ENCODE assay signal across 25 cellular contexts in genomic region chr4:6448476-6449170, GRCh38. TPM values are rescaled to one million over a fixed set of nuclear protein-coding genes. Genes with fewer than 3 reads are reported as not detected.
"Had no signal": no experiment of that assay in that cellular context is flagged by ENCODE, and none has a peak within 500 bp of the region (broad histone marks: within the 10 kb centered on the region; RNA-seq: fewer than 3 reads in every experiment).

No MANE protein-coding gene starts in this region.

- H3K27me3 ChIP-seq: testis had no signal

- H3K27ac Mint-ChIP-seq: activated naive CD4-positive, alpha-beta T cell treated with anti-CD3 and anti-CD28 coated beads, Interleukin-2, amount 50 U/mL, for 72 hours; activated T-cell treated with anti-CD3 and anti-CD28 coated beads, Interleukin-2, amount 50 U/mL, for 24 hours; activated T-helper 17 cell treated with anti-CD3 and anti-CD28 coated beads, Interleukin-2, amount 50 U/mL, for 72 hours; naive B cell; stimulated activated memory B cell treated with anti-CD40 and anti-IgM and Interleukin-4, amounts not matched to agents 10 μg/mL and 1 μg/mL and 100 μg/mL, for 72 hours had no signal

- H3K9me3 Mint-ChIP-seq: activated naive CD4-positive, alpha-beta T cell treated with anti-CD3 and anti-CD28 coated beads, Interleukin-2, amount 50 U/mL, for 72 hours; activated T-cell treated with anti-CD3 and anti-CD28 coated beads, Interleukin-2, amount 50 U/mL, for 24 hours; activated T-helper 17 cell treated with anti-CD3 and anti-CD28 coated beads, Interleukin-2, amount 50 U/mL, for 72 hours; neural crest cell; stimulated activated memory B cell treated with anti-CD40 and anti-IgM and Interleukin-4, amounts not matched to agents 10 μg/mL and 1 μg/mL and 100 μg/mL, for 72 hours had no signal

- H3K36me3 Mint-ChIP-seq: activated naive CD4-positive, alpha-beta T cell treated with anti-CD3 and anti-CD28 coated beads, Interleukin-2, amount 50 U/mL, for 72 hours; naive B cell; stimulated activated memory B cell treated with anti-CD40 and anti-IgM and Interleukin-4, amounts not matched to agents 10 μg/mL and 1 μg/mL and 100 μg/mL, for 72 hours had no signal

- H3K36me3 ChIP-seq: breast epithelium, left lung, stomach had no signal

- H3K4me3 Mint-ChIP-seq: activated T-cell treated with anti-CD3 and anti-CD28 coated beads, Interleukin-2, amount 50 U/mL, for 24 hours; activated T-helper 17 cell treated with anti-CD3 and anti-CD28 coated beads, Interleukin-2, amount 50 U/mL, for 72 hours; naive B cell; neural crest cell; stimulated activated memory B cell treated with anti-CD40 and anti-IgM and Interleukin-4, amounts not matched to agents 10 μg/mL and 1 μg/mL and 100 μg/mL, for 72 hours had no signal

- H3K4me1 ChIP-seq: breast epithelium, left lung had no signal

- ATAC-seq: activated naive CD4-positive, alpha-beta T cell treated with anti-CD3 and anti-CD28 coated beads, Interleukin-2, amount 50 U/mL, for 72 hours; activated T-helper 17 cell treated with anti-CD3 and anti-CD28 coated beads, Interleukin-2, amount 50 U/mL, for 72 hours; left lung; sciatic nerve; stimulated activated memory B cell treated with anti-CD40 and anti-IgM and Interleukin-4, amounts not matched to agents 10 μg/mL and 1 μg/mL and 100 μg/mL, for 72 hours had no signal

- DNase-seq: activated CD4-positive, alpha-beta T cell treated with anti-CD3 and anti-CD28 coated beads, Interleukin-2, amount 50 U/mL, for 4 hours; activated CD8-positive, alpha-beta memory T cell treated with anti-CD3 and anti-CD28 coated beads for 24 hours; activated CD8-positive, alpha-beta memory T cell treated with anti-CD3 and anti-CD28 coated beads, Interleukin-2, amount 50 U/mL, for 4 hours; activated T-cell treated with anti-CD3 and anti-CD28 coated beads, Interleukin-2, amount 50 U/mL, for 24 hours; cerebellar nuclear complex; cortex of kidney; foreskin fibroblast; naive B cell; small intestine; stimulated activated CD4-positive, alpha-beta T cell treated with anti-CD3 and anti-CD28 coated beads, Interleukin-15, amount 100 ng/mL, for 24 hours; stomach; T-helper 9 cell; testis; trophoblast cell had no signal

- H3K4me3 ChIP-seq: breast epithelium, left lung, lung, stomach, testis had no signal

- H3K27ac ChIP-seq: breast epithelium, epithelial cell of prostate, left lung, stomach, testis had no signal

- H3K4me1 Mint-ChIP-seq: activated T-helper 17 cell treated with anti-CD3 and anti-CD28 coated beads, Interleukin-2, amount 50 U/mL, for 72 hours; naive B cell; stimulated activated memory B cell treated with anti-CD40 and anti-IgM and Interleukin-4, amounts not matched to agents 10 μg/mL and 1 μg/mL and 100 μg/mL, for 72 hours had no signal

RNA-seq across cellular contexts. Expression of gene PPP2R2C, which starts 23.8 kb away (rescaled TPM):
- total RNA-seq: activated naive CD4-positive, alpha-beta T cell treated with anti-CD3 and anti-CD28 coated beads, Interleukin-2, amount 50 U/mL, for 72 hours; activated T-helper 17 cell treated with anti-CD3 and anti-CD28 coated beads, Interleukin-2, amount 50 U/mL, for 72 hours; kidney epithelial cell; T-helper 1 cell treated with Interleukin-12 subunit alpha and Interleukin-12 subunit beta and Interleukin-4 antibody, amounts not matched to agents 30 ng/mL and 1 ng/mL, for 36 hours had no signal
